Comparison of ENCODE assay signal across 11 cellular contexts in the genomic region with DNA sequence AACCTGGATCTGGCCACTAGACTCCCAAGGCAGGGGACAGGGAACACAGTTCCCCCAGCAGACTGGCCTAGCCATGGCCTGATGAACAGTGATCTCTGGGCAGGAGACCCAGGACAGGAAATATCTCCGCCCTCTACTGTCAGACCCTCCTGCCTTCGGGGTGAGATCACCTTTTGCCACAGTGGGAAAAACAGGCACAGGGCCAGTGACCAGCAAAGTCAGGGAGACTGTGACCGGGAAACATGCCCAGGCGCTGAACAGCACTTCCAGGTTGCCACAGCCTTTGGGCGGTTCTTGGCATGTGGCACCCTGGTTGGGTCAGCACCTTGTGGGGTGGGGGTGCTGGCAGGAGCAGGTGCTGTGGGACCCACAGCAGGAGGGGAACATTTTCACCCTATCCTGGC. TPM values are rescaled to one million over a fixed set of nuclear protein-coding genes. Genes with fewer than 3 reads are reported as not detected.
DNase-seq lines count a peak whose midpoint lies in the region; ATAC-seq, FAIRE-seq and TF ChIP-seq lines count a peak whose summit lies in the region.
"Had no signal": no experiment of that assay in that cellular context is flagged by ENCODE, and none has a peak within 500 bp of the region (broad histone marks: within the 10 kb centered on the region; RNA-seq: fewer than 3 reads in every experiment).

No MANE protein-coding gene starts in this region.

- no peak overlapping the region for H2BK12ac ChIP-seq in H9 (ENCODE audit: insufficient read length, low read depth, low read length)

- H3K27me3 Mint-ChIP-seq in H9 (ENCODE audit: low read depth): peaks cover 53% of the 10 kb centered on the region
- H3K27me3 Mint-ChIP-seq in HFFc6 (ENCODE audit: insufficient read depth): no peaks in the 10 kb centered on the region; the same call in none of the 2 replicates

- H3K27me3 ChIP-seq in H9 (ENCODE audit: insufficient read depth, low read length): peaks cover 4% of the 10 kb centered on the region; the same call in 1 of the 2 replicates
- no peaks in the 10 kb centered on the region for H3K27me3 ChIP-seq in K562 (ENCODE audit: control insufficient read depth in 2 of 2, insufficient read depth in 2 of 2, low read length in 2 of 2)
- H3K27me3 ChIP-seq in right lobe of liver: no peaks in the 10 kb centered on the region

- H3K79me2 ChIP-seq in H9 (ENCODE audit: insufficient read depth, low read length): no peaks in the 10 kb centered on the region
- no peaks in the 10 kb centered on the region; the same call in 2 of the 3 replicates for H3K79me2 ChIP-seq in K562 (ENCODE audit: control insufficient read depth, insufficient read depth, low read length)

- H3K79me1 ChIP-seq in H9 (ENCODE audit: insufficient read depth, low read depth, low read length, poor library complexity, severe bottlenecking): no peaks in the 10 kb centered on the region

- no peak for TF ChIP-seq EP300 in K562 (IDR thresholded peaks at IDR 0.05; ENCODE audit: low read length)

- H2BK5ac ChIP-seq in H9 (ENCODE audit: insufficient read length, low read length): no peak overlapping the region

- ATAC-seq in K562: no peak
- peak; percentile 56 to 84 (median 72) for ATAC-seq in right lobe of liver
- ATAC-seq in GM18907 (IDR thresholded peaks at IDR 0.05; ENCODE audit: unreplicated experiment): no peak

- no TSS peak for BruUV-seq in K562 (replicated peaks; lab: Mats Ljungman, UMichigan)

- H2BK15ac ChIP-seq in H9 (ENCODE audit: low read depth, low read length): no peak overlapping the region

- no peak overlapping the region for H2BK120ac ChIP-seq in H9 (ENCODE audit: low read depth, low read length, poor library complexity, severe bottlenecking)

- H2AK5ac ChIP-seq in H9 (ENCODE audit: insufficient read length, low read length): no peak overlapping the region

- no peak overlapping the region for H3K4me2 ChIP-seq in H9 (ENCODE audit: insufficient read depth, insufficient read length, low read length)
- H3K4me2 ChIP-seq in K562 (ENCODE audit: insufficient read depth, low read length): no peak overlapping the region

- H3K56ac ChIP-seq in H9 (ENCODE audit: insufficient read length, low read depth, low read length): no peak overlapping the region

- H2BK20ac ChIP-seq in H9 (ENCODE audit: low read depth, low read length, poor library complexity, severe bottlenecking): no peak overlapping the region

- no peak overlapping the region for H4K5ac ChIP-seq in H9 (ENCODE audit: insufficient read length, low read depth, low read length)

- no peak overlapping the region for H3K27ac ChIP-seq in H9 (ENCODE audit: insufficient read length, low read depth, low read length)
- no peak overlapping the region for H3K27ac ChIP-seq in K562 (ENCODE audit: extremely low read depth, low read depth, low read length)
- peak overlapping the region in 1 of 3 donors; percentile 68 for H3K27ac ChIP-seq in right lobe of liver

- H3K14ac ChIP-seq in H9 (ENCODE audit: insufficient read depth, low read length): no peak overlapping the region

- peaks cover 8% of the 10 kb centered on the region for H3K23me2 ChIP-seq in H9 (ENCODE audit: insufficient read length, low read depth, low read length, poor library complexity, severe bottlenecking)

- H4K8ac ChIP-seq in H9 (replicated peaks; ENCODE audit: insufficient read length, low read depth, low read length): no peak overlapping the region

- TF ChIP-seq POLR2A in K562 (conservative IDR thresholded peaks at IDR 0.05): no peak
- TF ChIP-seq POLR2A in right lobe of liver (IDR thresholded peaks at IDR 0.05): peak; percentile 55

- H3K36me3 Mint-ChIP-seq in H9 (ENCODE audit: insufficient read depth in 1 of 3, low read depth in 3 of 3) (peaks cover 0 to 4% (median 0%) of the 10 kb centered on the region in 3 experiments; a peak in 3 of 7 replicates), HFFc6 (ENCODE audit: low read depth) (peaks cover 3% of the 10 kb centered on the region; the same call in 1 of the 2 replicates)

- H3K18ac ChIP-seq in H9 (ENCODE audit: insufficient read length, low read depth, low read length): no peak overlapping the region

- no CpG with 5 or more reads among the region's 5 CpGs for WGBS in H9 (ENCODE audit: extremely low coverage, insufficient read length, low lambda C conversion rate)
- 61% methylated on average over 5 of the region's 5 CpGs for WGBS in K562 (ENCODE audit: insufficient coverage, low coverage, missing lambda C conversion rate)
- WGBS in right lobe of liver (ENCODE audit: insufficient coverage, low coverage, low lambda C conversion rate, missing lambda C conversion rate): 17% methylated on average over 3 of the region's 5 CpGs

- no peaks in the 10 kb centered on the region for H3K36me3 ChIP-seq in K562 (ENCODE audit: control insufficient read depth, insufficient read depth, low read length)
- H3K36me3 ChIP-seq in right lobe of liver: no peaks in the 10 kb centered on the region

- no peak for FAIRE-seq in K562 (lab: Jason Lieb, UNC)

- peak overlapping the region; percentile 54 to 74; a peak in 1 of 5 replicates for H3K4me3 Mint-ChIP-seq in H9
- no peak overlapping the region; the same call in 1 of the 2 replicates for H3K4me3 Mint-ChIP-seq in HFFc6

- H4K91ac ChIP-seq in H9 (ENCODE audit: insufficient read length, low read depth, low read length): no peak overlapping the region

- H3K27ac Mint-ChIP-seq in H9 (no peak overlapping the region), HFFc6 (no peak overlapping the region)

- H3K9me3 ChIP-seq in H9 (ENCODE audit: control insufficient read depth, low read depth, low read length): no peaks in the 10 kb centered on the region
- H3K9me3 ChIP-seq in K562 (replicated peaks; ENCODE audit: control insufficient read depth, insufficient read depth, low read depth, low read length): peaks cover 5% of the 10 kb centered on the region
- H3K9me3 ChIP-seq in right lobe of liver: no peaks in the 10 kb centered on the region
- H3K9me3 ChIP-seq: psoas muscle had no signal

- H2AFZ ChIP-seq in H9 (ENCODE audit: low read length) (no peak overlapping the region), K562 (ENCODE audit: low read depth, low read length) (no peak overlapping the region)

- in situ Hi-C loops in K562 (cut with MboI): no loop called here

- CTCF ChIA-PET in K562 (lab: Yijun Ruan, JAX; ENCODE audit: low intra/inter-chr PET ratio): no interaction called here

- H4K20me1 ChIP-seq in H9 (ENCODE audit: control insufficient read depth, insufficient read depth, insufficient read length) (no peaks in the 10 kb centered on the region), K562 (replicated peaks; ENCODE audit: control insufficient read depth, insufficient read depth, low read length) (no peaks in the 10 kb centered on the region)

- TF ChIP-seq RAD21 in K562 (CRISPR knock-in tag; conservative IDR thresholded peaks at IDR 0.05 in 1 of 2, IDR thresholded peaks at IDR 0.05 in 1 of 2): no peak

- H3K9ac ChIP-seq in H9 (ENCODE audit: extremely low read depth, insufficient read length, low read length) (no peak overlapping the region), K562 (ENCODE audit: insufficient read depth in 1 of 2, low read depth in 2 of 2, low read length in 2 of 2) (0 out of 4 replicates have a peak overlapping the region, but pooled peaks of 1 of the 2 experiments have one; percentile 17)

- DNase-seq in AG08395 (ENCODE audit: low spot score) (peak; percentile 18), H9 (no peak), K562 (ENCODE audit: extremely low read depth in 1 of 4, low spot score in 3 of 4) (peak in 1 of 4 experiments; percentile 14), right lobe of liver (peak; percentile 82 to 87 (median 85)), GDM1 (lab: John Stamatoyannopoulos, UW) (no peak), NCI-H2107 treated with DMSO at 0.1 percent for 48 hours (lab: John Stamatoyannopoulos, UW; ENCODE audit: unreplicated experiment) (no peak), HFFc6 (no peak)
- DNase-seq: NCI-H2081; psoas muscle; stimulated activated CD4-positive, alpha-beta T cell treated with anti-CD3 and anti-CD28 coated beads, Interleukin-4, amount 100 ng/mL, for 24 hours had no signal

- H3K4me1 ChIP-seq in H9 (ENCODE audit: insufficient read depth, low read length) (no peaks in the 10 kb centered on the region; the same call in 1 of the 2 replicates), K562 (replicated peaks in 1 of 2; ENCODE audit: control insufficient read depth in 2 of 2, insufficient read depth in 2 of 2, low read length in 2 of 2) (peaks cover 4 to 34% of the 10 kb centered on the region in 2 experiments), right lobe of liver (peaks cover 0 to 14% (median 0%) of the 10 kb centered on the region in 4 donors)
- H3K4me1 ChIP-seq: psoas muscle had no signal

- TF ChIP-seq CTCF in H9 (conservative IDR thresholded peaks at IDR 0.05) (no peak), K562 (IDR thresholded peaks at IDR 0.05 in 2 of 3, conservative IDR thresholded peaks at IDR 0.05 in 1 of 3; ENCODE audit: insufficient read depth in 2 of 3, low read depth in 1 of 3, low read length in 3 of 3) (no peak), right lobe of liver (IDR thresholded peaks at IDR 0.05) (no peak), HFFc6 (IDR thresholded peaks at IDR 0.05) (no peak)

- H3K4me1 Mint-ChIP-seq in H9: peaks cover 4 to 11% of the 10 kb centered on the region in 2 experiments
- peaks cover 17% of the 10 kb centered on the region for H3K4me1 Mint-ChIP-seq in HFFc6 (ENCODE audit: low read depth)

- H3K4ac ChIP-seq in H9 (ENCODE audit: low read depth, low read length): no peak overlapping the region

- intact Hi-C loops in K562 (cut with micrococcal nuclease): loop anchor here (5.0 kb wide), 1 partner anchor 99 kb away; no protein-coding TSS in a partner anchor
- intact Hi-C loops in right lobe of liver (cut with DNase I): no loop called here

- H3K9me3 Mint-ChIP-seq in H9: peaks cover 0 to 3% of the 10 kb centered on the region in 2 experiments; a peak in 4 of 5 replicates
- peaks cover 9% of the 10 kb centered on the region for H3K9me3 Mint-ChIP-seq in HFFc6

- no peak overlapping the region for H3T11ph ChIP-seq in H9 (ENCODE audit: low read length)

- POLR2A ChIA-PET in K562 (lab: Yijun Ruan, JAX): no interaction called here

- H3K23ac ChIP-seq in H9 (ENCODE audit: insufficient read length, low read depth, low read length): no peak overlapping the region

- H3K9me1 ChIP-seq in K562 (ENCODE audit: control insufficient read depth, insufficient read depth, low read length): no peaks in the 10 kb centered on the region

- H3K4me3 ChIP-seq in K562: no peak overlapping the region
- no peak overlapping the region for H3K4me3 ChIP-seq in right lobe of liver

RNA-seq across cellular contexts. Expression of gene ZNF669, which starts 8.9 kb away (rescaled TPM):
- total RNA-seq in H9 (2021): 19.2 and 19.5 TPM in 2 replicates
- 15.0 and 38.1 TPM in 2 replicates for total RNA-seq in K562 (2011; cell fraction: chromatin; rRNA removed; ENCODE audit: low replicate concordance)
- total RNA-seq in K562 (2011; cell fraction: nucleolus; rRNA removed): 14.7 and 18.0 TPM in 2 replicates
- total RNA-seq in K562 (2011; cell fraction: nucleoplasm; rRNA removed): 13.5 and 16.2 TPM in 2 replicates
- total RNA-seq in K562 (2014; rRNA removed): 9.8 and 10.9 TPM in 2 replicates
- 18.3 and 21.1 TPM in 2 replicates for total RNA-seq in K562 (2014; rRNA removed; fragmentation: Illumina TruSeq; extraction: Trizol)
- total RNA-seq in K562 (2015; rRNA removed; fragmentation: Illumina TruSeq; extraction: Trizol): 14.4 and 16.1 TPM in 2 replicates
- total RNA-seq in K562 (2021): 8.0 and 10.2 TPM in 2 replicates
- 8.2 and 10.9 TPM in 2 replicates for polyA plus RNA-seq in K562 (2011; rRNA removed)
- polyA plus RNA-seq in K562 (2011; cell fraction: cytosol; rRNA removed): 5.2 and 5.7 TPM in 2 replicates
- polyA plus RNA-seq in K562 (2011; cell fraction: nucleus; rRNA removed): 3.2 and 3.9 TPM in 2 replicates
- 6.4 and 8.0 TPM in 2 replicates for polyA plus RNA-seq in K562 (2012)
- polyA plus RNA-seq in K562 (2014; fragmentation: Illumina TruSeq; extraction: Trizol): 10.3 and 12.1 TPM in 2 replicates
- 1 to 10 TPM; 5.3 to 6.3 TPM for polyA plus RNA-seq in K562 (2014; fragmentation: Nextera tagmentation; extraction: Ambion mirVana)
- 8.2 and 9.2 TPM in 2 replicates for polyA plus RNA-seq in K562 (2014; rRNA removed)
- polyA minus RNA-seq in K562 (2011; rRNA and poly(A)+ RNA removed): 15.3 and 21.4 TPM in 2 replicates
- polyA minus RNA-seq in K562 (2011; cell fraction: cytosol; rRNA and poly(A)+ RNA removed): 4.2 and 5.3 TPM in 2 replicates
- polyA minus RNA-seq in K562 (2011; cell fraction: nucleus; rRNA and poly(A)+ RNA removed): 9.8 and 17.3 TPM in 2 replicates
- total RNA-seq in right lobe of liver: 1 to 10 TPM in 5 of 6 experiments, under 1 TPM in 1; 0.90 to 2.6 (median 1.5) TPM
- 1 to 10 TPM; 4.4 to 5.4 (median 4.8) TPM for total RNA-seq in HFFc6 (2021; fragmentation: NEBNext Ultra II Directional; extraction: Animal tissue kit (Norgen Biotek cat#: 25700))

RNA-seq across cellular contexts. Expression of gene ZNF670, which starts 34.5 kb away (rescaled TPM):
- total RNA-seq in H9 (2021) (12.8 and 13.9 TPM in 2 replicates), K562 (2014; rRNA removed) (6.7 and 8.9 TPM in 2 replicates), K562 (2014; rRNA removed; fragmentation: Illumina TruSeq; extraction: Trizol) (14.5 and 17.8 TPM in 2 replicates), K562 (2015; rRNA removed; fragmentation: Illumina TruSeq; extraction: Trizol) (10.3 and 11.2 TPM in 2 replicates), K562 (2021) (7.1 and 7.9 TPM in 2 replicates), right lobe of liver (1 to 10 TPM in 5 of 6 experiments, under 1 TPM in 1; 0.79 to 2.7 (median 1.5) TPM)
- 4.5 and 17.1 TPM in 2 replicates for total RNA-seq in K562 (2011; cell fraction: chromatin; rRNA removed; ENCODE audit: low replicate concordance)
- 2.8 and 5.1 TPM in 2 replicates for total RNA-seq in K562 (2011; cell fraction: nucleolus; rRNA removed)
- total RNA-seq in K562 (2011; cell fraction: nucleoplasm; rRNA removed): 6.5 and 7.7 TPM in 2 replicates
- polyA plus RNA-seq in K562 (2011; rRNA removed) (9.7 and 11.8 TPM in 2 replicates), K562 (2014; fragmentation: Illumina TruSeq; extraction: Trizol) (11.1 and 12.4 TPM in 2 replicates), K562 (2014; fragmentation: Nextera tagmentation; extraction: Ambion mirVana) (10 to 100 TPM; 17.3 to 23.4 TPM), K562 (2014; rRNA removed) (8.2 and 8.7 TPM in 2 replicates)
- polyA plus RNA-seq in K562 (2011; cell fraction: cytosol; rRNA removed): 1.1 and 2.6 TPM in 2 replicates
- polyA plus RNA-seq in K562 (2011; cell fraction: nucleus; rRNA removed): 2.7 and 4.4 TPM in 2 replicates
- polyA plus RNA-seq in K562 (2012): 5.9 and 6.1 TPM in 2 replicates
- polyA minus RNA-seq in K562 (2011; rRNA and poly(A)+ RNA removed): 11.7 and 13.9 TPM in 2 replicates
- 3.2 and 4.0 TPM in 2 replicates for polyA minus RNA-seq in K562 (2011; cell fraction: cytosol; rRNA and poly(A)+ RNA removed)
- 3.4 and 6.0 TPM in 2 replicates for polyA minus RNA-seq in K562 (2011; cell fraction: nucleus; rRNA and poly(A)+ RNA removed)
- 1 to 10 TPM; 1.3 to 1.9 (median 1.5) TPM for total RNA-seq in HFFc6 (2021; fragmentation: NEBNext Ultra II Directional; extraction: Animal tissue kit (Norgen Biotek cat#: 25700))

RNA-seq across cellular contexts. Expression of gene ZNF124, which starts 58.7 kb away (rescaled TPM):
- 50.6 and 50.9 TPM in 2 replicates for total RNA-seq in H9 (2021)
- total RNA-seq in K562 (2011; cell fraction: chromatin; rRNA removed; ENCODE audit: low replicate concordance): 52.9 and 136 TPM in 2 replicates
- total RNA-seq in K562 (2011; cell fraction: nucleolus; rRNA removed): 31.4 and 39.0 TPM in 2 replicates
- total RNA-seq in K562 (2011; cell fraction: nucleoplasm; rRNA removed): 62.0 and 100 TPM in 2 replicates
- 28.2 and 31.2 TPM in 2 replicates for total RNA-seq in K562 (2014; rRNA removed)
- 71.5 and 74.9 TPM in 2 replicates for total RNA-seq in K562 (2014; rRNA removed; fragmentation: Illumina TruSeq; extraction: Trizol)
- 63.2 and 68.5 TPM in 2 replicates for total RNA-seq in K562 (2015; rRNA removed; fragmentation: Illumina TruSeq; extraction: Trizol)
- 43.1 and 47.1 TPM in 2 replicates for total RNA-seq in K562 (2021)
- polyA plus RNA-seq in K562 (2011; rRNA removed): 20.2 TPM in 2 replicates
- 3.4 and 9.2 TPM in 2 replicates for polyA plus RNA-seq in K562 (2011; cell fraction: cytosol; rRNA removed)
- 13.8 and 23.5 TPM in 2 replicates for polyA plus RNA-seq in K562 (2011; cell fraction: nucleus; rRNA removed)
- polyA plus RNA-seq in K562 (2012): 9.4 and 9.9 TPM in 2 replicates
- 14.7 and 15.0 TPM in 2 replicates for polyA plus RNA-seq in K562 (2014; fragmentation: Illumina TruSeq; extraction: Trizol)
- 10 to 100 TPM in 1 of 2 experiments, 1 to 10 TPM in 1; 7.6 to 13.6 TPM for polyA plus RNA-seq in K562 (2014; fragmentation: Nextera tagmentation; extraction: Ambion mirVana)
- polyA plus RNA-seq in K562 (2014; rRNA removed): 12.5 and 13.5 TPM in 2 replicates
- polyA minus RNA-seq in K562 (2011; rRNA and poly(A)+ RNA removed): 141 and 252 TPM in 2 replicates
- polyA minus RNA-seq in K562 (2011; cell fraction: cytosol; rRNA and poly(A)+ RNA removed): 58.9 and 64.8 TPM in 2 replicates
- polyA minus RNA-seq in K562 (2011; cell fraction: nucleus; rRNA and poly(A)+ RNA removed): 21.0 and 48.3 TPM in 2 replicates
- 10 to 100 TPM in 1 of 6 experiments, 1 to 10 TPM in 5; 5.4 to 13.8 (median 6.6) TPM for total RNA-seq in right lobe of liver
- total RNA-seq in HFFc6 (2021; fragmentation: NEBNext Ultra II Directional; extraction: Animal tissue kit (Norgen Biotek cat#: 25700)): 10 to 100 TPM; 10.3 to 17.2 (median 14.0) TPM

Comparison
In these comparisons a context has a peak if more than half of its experiments do, and no peak if none do; other contexts are left out.
1. DNase-seq: peak in AG08395 (single experiment) and right lobe of liver (3 of 3); none in H9 (single experiment), GDM1 (single experiment), NCI-H2107 treated with DMSO at 0.1 percent for 48 hours (single experiment) and HFFc6 (single experiment).
2. ATAC-seq: peak in right lobe of liver (4 of 4); none in K562 (single experiment) and GM18907 (single experiment).